In the genomic region with DNA sequence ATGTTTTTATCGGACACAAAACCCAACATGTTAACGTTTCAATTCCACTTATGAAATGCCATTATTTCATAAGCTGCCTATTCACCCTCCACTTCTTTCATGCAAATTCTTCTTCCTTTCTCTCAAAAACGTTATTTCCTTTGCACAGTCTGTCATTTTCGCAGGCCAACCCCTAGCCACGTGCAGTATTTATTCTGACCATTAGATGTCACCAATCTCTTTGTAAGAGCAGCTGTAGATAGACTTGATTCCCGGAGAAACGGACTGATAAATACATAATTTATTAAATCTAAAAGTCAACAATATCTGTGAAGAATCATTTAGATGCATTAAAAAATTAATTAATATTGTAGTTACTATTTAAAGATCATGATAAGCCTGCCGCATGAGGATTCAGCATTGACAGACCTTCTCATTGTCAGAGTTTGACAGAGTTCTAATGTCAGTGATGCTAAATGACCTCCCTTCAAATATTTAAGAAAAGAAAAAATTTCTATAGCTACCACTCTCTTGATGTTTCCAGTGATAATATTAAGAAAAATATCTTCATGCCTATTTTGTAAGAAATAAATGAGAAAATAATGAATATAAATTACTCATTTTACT, we compare ENCODE assay signal across 9 cellular contexts.
DNase-seq lines count a peak whose midpoint lies in the region; ATAC-seq and TF ChIP-seq lines count a peak whose summit lies in the region.
"Had no signal": no experiment of that assay in that cellular context is flagged by ENCODE, and none has a peak within 500 bp of the region (broad histone marks: within the 10 kb centered on the region; RNA-seq: fewer than 3 reads in every experiment).

No MANE protein-coding gene starts in this region.

- no peaks in the 10 kb centered on the region for H3K27me3 Mint-ChIP-seq in WTC11 (ENCODE audit: low read depth)
- H3K27me3 Mint-ChIP-seq in CD8-positive, alpha-beta memory T cell = no peaks in the 10 kb centered on the region

- no peaks in the 10 kb centered on the region for H3K36me3 Mint-ChIP-seq in WTC11
- H3K36me3 Mint-ChIP-seq in CD8-positive, alpha-beta memory T cell = no peaks in the 10 kb centered on the region

- no peaks in the 10 kb centered on the region for H3K36me3 ChIP-seq in CD8-positive, alpha-beta memory T cell (ENCODE audit: insufficient read depth, low read length)
- H3K36me3 ChIP-seq: SJSA1 had no signal

- peak; percentile 39 for TF ChIP-seq CTCF in WTC11 (IDR thresholded peaks at IDR 0.05)

- H3K9me3 Mint-ChIP-seq in WTC11 = no peaks in the 10 kb centered on the region
- H3K9me3 Mint-ChIP-seq in CD8-positive, alpha-beta memory T cell = peaks cover 5 to 32% (median 9%) of the 10 kb centered on the region in 5 donors

- ATAC-seq in GM19043 (IDR thresholded peaks at IDR 0.05; ENCODE audit: low read depth, unreplicated experiment) = peak; percentile 96
- peak; percentile 80 for ATAC-seq in HG03064 (IDR thresholded peaks at IDR 0.05; ENCODE audit: low read depth, unreplicated experiment)
- ATAC-seq in WTC11 = peak; percentile 83

- no peak overlapping the region for H3K4me3 ChIP-seq in CD8-positive, alpha-beta memory T cell (ENCODE audit: low read length)
- H3K4me3 ChIP-seq: SJSA1 had no signal

- DNase-seq in COLO829 (ENCODE audit: low spot score) (peak; percentile 18), NCI-H2029 treated with DMSO at 0.1 percent for 48 hours (lab: John Stamatoyannopoulos, UW) (peak; percentile 32), WTC11 (ENCODE audit: low spot score) (peak; percentile 13), iris pigment epithelial cell (ENCODE audit: low read depth) (peak; percentile 65), T-helper 9 cell (no peak)
- no peak for DNase-seq in CD8-positive, alpha-beta memory T cell

- H3K27ac ChIP-seq in CD8-positive, alpha-beta memory T cell (ENCODE audit: low read depth, low read length) = no peak overlapping the region
- H3K27ac ChIP-seq: SJSA1 had no signal

- no peaks in the 10 kb centered on the region for H3K9me3 ChIP-seq in CD8-positive, alpha-beta memory T cell (ENCODE audit: low read length)
- H3K9me3 ChIP-seq: SJSA1 had no signal

- POLR2A ChIA-PET in WTC11 (lab: Charles Lee) = no interaction called here
- POLR2A ChIA-PET in CD8-positive, alpha-beta memory T cell (lab: Charles Lee) = no interaction called here

- H3K27ac Mint-ChIP-seq in WTC11 = no peak overlapping the region
- peak overlapping the region in 1 of 8 donors; percentile 26 for H3K27ac Mint-ChIP-seq in CD8-positive, alpha-beta memory T cell

- no peak overlapping the region for H3K4me3 Mint-ChIP-seq in WTC11
- H3K4me3 Mint-ChIP-seq in CD8-positive, alpha-beta memory T cell = no peak overlapping the region

- CTCF ChIA-PET in WTC11 (lab: Charles Lee) = interaction anchor here (0.9 to 1.4 kb wide), 2 partner anchors 12 to 302 kb away, joined by 3 to 4 read pairs; no protein-coding TSS in a partner anchor
- CTCF ChIA-PET in CD8-positive, alpha-beta memory T cell (lab: Charles Lee) = no interaction called here

- no peaks in the 10 kb centered on the region for H3K27me3 ChIP-seq in CD8-positive, alpha-beta memory T cell (ENCODE audit: insufficient read depth, low read length, poor library complexity, severe bottlenecking)
- H3K27me3 ChIP-seq: SJSA1 had no signal

- H3K4me1 Mint-ChIP-seq in WTC11 = peaks cover 8% of the 10 kb centered on the region
- H3K4me1 Mint-ChIP-seq in CD8-positive, alpha-beta memory T cell = no peaks in the 10 kb centered on the region

- H3K4me1 ChIP-seq in CD8-positive, alpha-beta memory T cell (ENCODE audit: insufficient read depth, low read length) = no peaks in the 10 kb centered on the region
- H3K4me1 ChIP-seq: SJSA1 had no signal

TF ChIP-seq in WTC11, 78 proteins besides CTCF, POLR2A, EP300 and RAD21:
- TF ChIP-seq ZBTB21 (CRISPR knock-in tag; IDR thresholded peaks at IDR 0.05; ENCODE audit: borderline replicate concordance) (no peak), ETV6 (CRISPR knock-in tag; IDR thresholded peaks at IDR 0.05) (no peak), USF2 (CRISPR knock-in tag; IDR thresholded peaks at IDR 0.05) (no peak), ZNF416 (CRISPR knock-in tag; IDR thresholded peaks at IDR 0.05) (no peak)

Comparison
In these comparisons a context has a peak if more than half of its experiments do, and no peak if none do; other contexts are left out.
1. DNase-seq: peak in COLO829 (single experiment), NCI-H2029 treated with DMSO at 0.1 percent for 48 hours (single experiment), WTC11 (single experiment) and iris pigment epithelial cell (single experiment); none in T-helper 9 cell (single experiment) and CD8-positive, alpha-beta memory T cell (0 of 5).
2. Peak in every context shown above with its lines, with median percentiles within 50 percentile points of each other: ATAC-seq.